8 cellular contexts compared by ENCODE assay signal in the genomic region with DNA sequence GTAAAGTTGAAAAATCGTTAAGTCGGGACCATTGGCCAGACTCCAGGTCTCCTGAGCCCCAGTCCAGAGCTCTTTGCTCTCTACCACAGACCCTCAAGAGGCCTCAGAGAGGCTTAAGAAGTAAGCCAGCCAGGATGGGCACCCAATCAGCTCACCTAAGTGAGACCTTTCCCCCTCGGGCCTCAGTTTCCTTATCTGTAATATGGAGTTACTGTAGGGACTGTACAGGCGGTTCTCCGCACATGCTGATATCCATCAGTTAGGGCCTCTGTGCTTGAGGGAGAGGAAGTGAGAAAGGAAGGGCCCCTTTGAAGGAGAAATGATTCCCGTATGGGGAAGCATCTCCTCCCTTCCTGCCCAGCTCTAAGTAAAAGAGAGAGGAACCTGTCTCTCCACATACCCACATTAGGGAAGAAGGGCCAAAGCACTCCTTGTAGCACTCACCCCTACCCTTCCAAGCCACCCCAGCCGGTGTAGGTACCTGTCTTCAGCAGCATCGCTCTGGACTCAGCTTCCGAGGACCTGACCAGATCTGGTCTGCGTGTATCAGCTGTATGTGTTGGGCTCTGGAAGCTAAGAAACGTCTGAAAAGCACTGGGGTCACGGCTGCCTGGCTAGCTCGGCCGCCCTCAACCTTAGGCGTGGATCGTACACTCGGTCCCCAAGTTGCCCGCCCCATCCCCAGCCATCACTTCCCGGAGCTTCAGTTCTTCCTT. TPM values are rescaled to one million over a fixed set of nuclear protein-coding genes. Genes with fewer than 3 reads are reported as not detected.
DNase-seq lines count a peak whose midpoint lies in the region; ATAC-seq lines count a peak whose summit lies in the region.

No MANE protein-coding gene starts in this region.

- 32 to 33% methylated on average over 19 of the region's 19 CpGs for WGBS in ectodermal cell, 2 experiments
- 19 to 22% methylated on average over 19 of the region's 19 CpGs for WGBS in aorta, 2 donors

- ATAC-seq in CD4-positive, CD25-positive, alpha-beta regulatory T cell (ENCODE audit: low read depth in 2 of 2) = peak; percentile 2 to 5
- ATAC-seq in GM21528 (IDR thresholded peaks at IDR 0.05; ENCODE audit: low FRiP score, unreplicated experiment) = peak; percentile 31
- no peak for ATAC-seq in aorta (ENCODE audit: low FRiP score)

- peaks cover 7% of the 10 kb centered on the region for H3K36me3 ChIP-seq in CD4-positive, CD25-positive, alpha-beta regulatory T cell (ENCODE audit: control insufficient read depth, insufficient read depth, low read length)
- H3K36me3 ChIP-seq in ectodermal cell (ENCODE audit: control insufficient read depth, insufficient read depth, low read length) = no peaks in the 10 kb centered on the region
- no peaks in the 10 kb centered on the region for H3K36me3 ChIP-seq in aorta (ENCODE audit: control insufficient read depth in 1 of 2, insufficient read depth in 2 of 2, low read length in 1 of 2)

- no peak for DNase-seq in CD4-positive, CD25-positive, alpha-beta regulatory T cell
- DNase-seq in OCI-M1 (lab: John Stamatoyannopoulos, UW) (peak; percentile 78), aorta (no peak), dedifferentiated amniotic fluid mesenchymal stem cell (ENCODE audit: extremely low spot score) (no peak)
- no peak for DNase-seq in central memory CD4-positive, alpha-beta T cell

- H3K9me3 Mint-ChIP-seq in CD4-positive, CD25-positive, alpha-beta regulatory T cell = no peaks in the 10 kb centered on the region

- intact Hi-C loops in aorta (cut with DNase I) = loop anchor here in 1 of 2 donors (5.0 kb wide), 1 partner anchor 383 kb away; the partner anchor contains the start of gene SNU13

- H3K27ac ChIP-seq in CD4-positive, CD25-positive, alpha-beta regulatory T cell (ENCODE audit: insufficient read depth, low read length, poor library complexity, severe bottlenecking) = peak overlapping the region; percentile 85
- H3K27ac ChIP-seq in ectodermal cell (ENCODE audit: insufficient read depth, low read depth, low read length, poor library complexity, severe bottlenecking) (no peak overlapping the region), aorta (ENCODE audit: low read depth in 1 of 2, low read length in 2 of 2) (peak overlapping the region in 1 of 2 donors; percentile 30)

- H3K27me3 Mint-ChIP-seq in CD4-positive, CD25-positive, alpha-beta regulatory T cell = no peaks in the 10 kb centered on the region

- peak overlapping the region; percentile 90 to 95 (median 94) for H3K4me3 Mint-ChIP-seq in CD4-positive, CD25-positive, alpha-beta regulatory T cell

- H3K27ac Mint-ChIP-seq in CD4-positive, CD25-positive, alpha-beta regulatory T cell = peak overlapping the region; percentile 43 to 96 (median 96)

- no peaks in the 10 kb centered on the region for H3K9me3 ChIP-seq in CD4-positive, CD25-positive, alpha-beta regulatory T cell (ENCODE audit: control insufficient read depth in 2 of 2, low read length in 2 of 2)
- H3K9me3 ChIP-seq in ectodermal cell (ENCODE audit: control insufficient read depth, low read length) (no peaks in the 10 kb centered on the region), mononuclear cell (ENCODE audit: low read depth, low read length) (no peaks in the 10 kb centered on the region), aorta (ENCODE audit: control insufficient read depth, low read length) (no peaks in the 10 kb centered on the region)

- peaks cover 50% of the 10 kb centered on the region for H3K4me1 ChIP-seq in CD4-positive, CD25-positive, alpha-beta regulatory T cell (ENCODE audit: control insufficient read depth, insufficient read depth, low read length, poor library complexity, severe bottlenecking)
- peaks cover 3% of the 10 kb centered on the region for H3K4me1 ChIP-seq in ectodermal cell (ENCODE audit: control insufficient read depth, insufficient read depth, low read length)
- H3K4me1 ChIP-seq in mononuclear cell (ENCODE audit: insufficient read depth, low read length) = peaks cover 44% of the 10 kb centered on the region
- H3K4me1 ChIP-seq in aorta (ENCODE audit: control insufficient read depth in 1 of 2, insufficient read depth in 2 of 2, low read length in 2 of 2) = no peaks in the 10 kb centered on the region

- peak overlapping the region; percentile 75 for H3K4me3 ChIP-seq in CD4-positive, CD25-positive, alpha-beta regulatory T cell (ENCODE audit: low read depth, low read length)
- H3K4me3 ChIP-seq in ectodermal cell (ENCODE audit: insufficient read depth, low read depth, low read length) (peak overlapping the region; percentile 57), mononuclear cell (ENCODE audit: low read length) (peak overlapping the region; percentile 71), aorta (ENCODE audit: low read length in 2 of 2) (peak overlapping the region; percentile 26 to 51)

- H3K27me3 ChIP-seq in CD4-positive, CD25-positive, alpha-beta regulatory T cell (ENCODE audit: control insufficient read depth, insufficient read depth, low read length) = no peaks in the 10 kb centered on the region
- H3K27me3 ChIP-seq in ectodermal cell (ENCODE audit: control insufficient read depth, insufficient read depth, low read length, poor library complexity, severe bottlenecking) (peaks cover 10% of the 10 kb centered on the region), mononuclear cell (ENCODE audit: insufficient read depth, low read length) (no peaks in the 10 kb centered on the region), aorta (ENCODE audit: control insufficient read depth in 1 of 2, insufficient read depth in 2 of 2, low read length in 1 of 2) (no peaks in the 10 kb centered on the region)

- H3K4me1 Mint-ChIP-seq in CD4-positive, CD25-positive, alpha-beta regulatory T cell = peaks cover 0 to 51% (median 29%) of the 10 kb centered on the region in 4 donors

- H3K36me3 Mint-ChIP-seq in CD4-positive, CD25-positive, alpha-beta regulatory T cell = peaks cover 18% of the 10 kb centered on the region

RNA-seq across cellular contexts. Expression of gene NAGA, which starts 0.7 kb away (rescaled TPM):
- 12.7 TPM for total RNA-seq in CD4-positive, CD25-positive, alpha-beta regulatory T cell
- 10 to 100 TPM; 17.9 to 29.0 (median 26.0) TPM for polyA plus RNA-seq in CD4-positive, CD25-positive, alpha-beta regulatory T cell
- polyA plus RNA-seq in ectodermal cell (2013, experiment 1 of 4) = 25.5 TPM
- polyA plus RNA-seq in ectodermal cell (2013, experiment 2 of 4) = 25.3 TPM
- polyA plus RNA-seq in ectodermal cell (2013, experiment 3 of 4) = 21.5 TPM
- polyA plus RNA-seq in ectodermal cell (2013, experiment 4 of 4) = 23.6 TPM
- total RNA-seq in mononuclear cell = 42.8 TPM
- 10 to 100 TPM; 22.3 to 27.6 TPM for total RNA-seq in aorta
- 10 to 100 TPM in 1 of 2 donors, 1 to 10 TPM in 1; 8.4 to 16.3 TPM for polyA plus RNA-seq in aorta

RNA-seq across cellular contexts. Expression of gene PHETA2, which starts 4.1 kb away (rescaled TPM):
- total RNA-seq in CD4-positive, CD25-positive, alpha-beta regulatory T cell = 1.8 TPM
- 1 to 10 TPM; 1.5 to 2.6 (median 2.1) TPM for polyA plus RNA-seq in CD4-positive, CD25-positive, alpha-beta regulatory T cell
- polyA plus RNA-seq in ectodermal cell (2013, experiment 1 of 4) = 5.7 TPM
- 6.9 TPM for polyA plus RNA-seq in ectodermal cell (2013, experiment 2 of 4)
- 4.9 TPM for polyA plus RNA-seq in ectodermal cell (2013, experiment 3 of 4)
- 4.8 TPM for polyA plus RNA-seq in ectodermal cell (2013, experiment 4 of 4)
- total RNA-seq in mononuclear cell (0.94 TPM), aorta (10 to 100 TPM; 14.4 to 24.4 TPM)
- polyA plus RNA-seq in aorta = 10 to 100 TPM; 12.8 to 16.6 TPM

RNA-seq across cellular contexts. Expression of gene SMDT1, which starts 9.5 kb away (rescaled TPM):
- total RNA-seq in CD4-positive, CD25-positive, alpha-beta regulatory T cell = 77.0 TPM
- 100 to 1,000 TPM; 114 to 263 (median 154) TPM for polyA plus RNA-seq in CD4-positive, CD25-positive, alpha-beta regulatory T cell
- polyA plus RNA-seq in ectodermal cell (2013, experiment 1 of 4) = 62.2 TPM
- 58.0 TPM for polyA plus RNA-seq in ectodermal cell (2013, experiment 2 of 4)
- 48.0 TPM for polyA plus RNA-seq in ectodermal cell (2013, experiment 3 of 4)
- polyA plus RNA-seq in ectodermal cell (2013, experiment 4 of 4) = 50.4 TPM
- total RNA-seq in mononuclear cell (14.9 TPM), aorta (10 to 100 TPM; 62.9 to 71.3 TPM)
- polyA plus RNA-seq in aorta = 100 to 1,000 TPM in 1 of 2 donors, 10 to 100 TPM in 1; 93.8 to 143 TPM

RNA-seq across cellular contexts. Expression of gene NDUFA6, which starts 20.6 kb away (rescaled TPM):
- total RNA-seq in CD4-positive, CD25-positive, alpha-beta regulatory T cell = 60.2 TPM
- 100 to 1,000 TPM; 143 to 216 (median 165) TPM for polyA plus RNA-seq in CD4-positive, CD25-positive, alpha-beta regulatory T cell
- 114 TPM for polyA plus RNA-seq in ectodermal cell (2013, experiment 1 of 4)
- 119 TPM for polyA plus RNA-seq in ectodermal cell (2013, experiment 2 of 4)
- polyA plus RNA-seq in ectodermal cell (2013, experiment 3 of 4) = 125 TPM
- 119 TPM for polyA plus RNA-seq in ectodermal cell (2013, experiment 4 of 4)
- total RNA-seq in mononuclear cell = 49.3 TPM
- 10 to 100 TPM; 30.6 to 34.1 TPM for total RNA-seq in aorta
- 10 to 100 TPM; 72.3 to 81.5 TPM for polyA plus RNA-seq in aorta
